1 cellular context compared by ENCODE assay signal in the genomic region with DNA sequence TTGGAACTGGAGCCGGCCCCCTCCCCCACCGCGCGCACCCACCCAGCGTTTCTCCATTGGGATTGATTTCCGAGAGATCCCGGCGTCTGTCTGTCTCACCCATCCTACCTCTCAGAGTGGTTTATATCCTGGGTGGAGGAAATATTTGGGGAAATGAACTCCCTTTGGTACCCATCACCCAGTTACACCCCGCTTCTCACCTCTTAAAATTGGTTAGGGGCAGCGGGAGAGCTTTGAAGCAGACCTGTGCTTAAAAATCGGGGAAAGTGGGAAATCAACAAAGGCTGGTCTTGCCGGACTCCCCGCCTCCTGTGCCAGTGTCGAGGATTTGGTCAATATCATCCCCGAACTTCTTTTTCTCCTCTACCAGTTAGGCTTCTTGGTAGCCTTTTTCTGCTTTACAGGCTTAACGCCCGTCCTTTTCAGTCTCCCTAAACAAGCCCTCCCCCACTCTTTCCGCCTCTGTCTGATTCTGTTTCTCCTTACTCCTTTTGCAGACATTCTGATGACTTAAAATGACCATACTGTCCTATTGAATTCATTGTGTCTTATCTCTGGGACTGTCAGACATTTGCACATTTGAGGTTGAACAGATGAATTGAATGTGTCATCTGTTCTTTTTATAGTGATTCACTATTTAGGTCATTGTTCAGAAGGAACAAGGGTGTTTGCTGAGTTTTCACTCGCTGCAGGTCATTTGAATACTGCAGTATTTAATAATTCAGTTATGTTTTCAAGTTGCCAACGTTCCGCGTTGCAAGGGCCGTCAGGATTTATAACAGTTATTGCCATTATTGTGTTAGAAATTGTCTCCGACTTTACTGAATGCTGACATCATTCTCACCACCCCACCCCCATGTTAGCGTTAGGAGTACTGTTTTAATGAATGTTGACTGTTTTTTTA.
A peak's percentile ranks its signal among the peaks of the same experiment; 100 is the strongest.
TF ChIP-seq lines count a peak whose summit lies in the region.

No MANE protein-coding gene starts in this region.

TF ChIP-seq in HEK293, 187 proteins besides CTCF, POLR2A, EP300 and RAD21 (continued from another document):
- TF ChIP-seq, protein P1, sequence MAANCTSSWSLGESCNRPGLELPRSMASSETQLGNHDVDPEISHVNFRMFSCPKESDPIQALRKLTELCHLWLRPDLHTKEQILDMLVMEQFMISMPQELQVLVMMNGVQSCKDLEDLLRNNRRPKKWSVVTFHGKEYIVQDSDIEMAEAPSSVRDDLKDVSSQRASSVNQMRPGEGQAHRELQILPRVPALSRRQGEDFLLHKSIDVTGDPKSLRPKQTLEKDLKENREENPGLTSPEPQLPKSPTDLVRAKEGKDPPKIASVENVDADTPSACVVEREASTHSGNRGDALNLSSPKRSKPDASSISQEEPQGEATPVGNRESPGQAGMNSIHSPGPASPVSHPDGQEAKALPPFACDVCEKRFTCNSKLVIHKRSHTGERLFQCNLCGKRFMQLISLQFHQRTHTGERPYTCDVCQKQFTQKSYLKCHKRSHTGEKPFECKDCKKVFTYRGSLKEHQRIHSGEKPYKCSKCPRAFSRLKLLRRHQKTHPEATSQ (tag by site-specific recombination; IDR thresholded peaks at IDR 0.05): no peak
- TF ChIP-seq YY2 (tag by site-specific recombination; IDR thresholded peaks at IDR 0.05) (no peak), ZNF341 (tag by site-specific recombination; IDR thresholded peaks at IDR 0.05; ENCODE audit: low read depth) (no peak), ZFP69B (tag by site-specific recombination; IDR thresholded peaks at IDR 0.05) (no peak), ZNF777 (tag by site-specific recombination; IDR thresholded peaks at IDR 0.05; ENCODE audit: borderline replicate concordance) (0 out of 2 replicates have a peak, but pooled peaks have one; percentile 19), RBAK (tag by site-specific recombination; IDR thresholded peaks at IDR 0.05) (no peak), ZNF266 (tag by site-specific recombination; IDR thresholded peaks at IDR 0.05; ENCODE audit: low read depth) (no peak), ZNF521 (tag by site-specific recombination; IDR thresholded peaks at IDR 0.05) (no peak)
- TF ChIP-seq, protein P2, sequence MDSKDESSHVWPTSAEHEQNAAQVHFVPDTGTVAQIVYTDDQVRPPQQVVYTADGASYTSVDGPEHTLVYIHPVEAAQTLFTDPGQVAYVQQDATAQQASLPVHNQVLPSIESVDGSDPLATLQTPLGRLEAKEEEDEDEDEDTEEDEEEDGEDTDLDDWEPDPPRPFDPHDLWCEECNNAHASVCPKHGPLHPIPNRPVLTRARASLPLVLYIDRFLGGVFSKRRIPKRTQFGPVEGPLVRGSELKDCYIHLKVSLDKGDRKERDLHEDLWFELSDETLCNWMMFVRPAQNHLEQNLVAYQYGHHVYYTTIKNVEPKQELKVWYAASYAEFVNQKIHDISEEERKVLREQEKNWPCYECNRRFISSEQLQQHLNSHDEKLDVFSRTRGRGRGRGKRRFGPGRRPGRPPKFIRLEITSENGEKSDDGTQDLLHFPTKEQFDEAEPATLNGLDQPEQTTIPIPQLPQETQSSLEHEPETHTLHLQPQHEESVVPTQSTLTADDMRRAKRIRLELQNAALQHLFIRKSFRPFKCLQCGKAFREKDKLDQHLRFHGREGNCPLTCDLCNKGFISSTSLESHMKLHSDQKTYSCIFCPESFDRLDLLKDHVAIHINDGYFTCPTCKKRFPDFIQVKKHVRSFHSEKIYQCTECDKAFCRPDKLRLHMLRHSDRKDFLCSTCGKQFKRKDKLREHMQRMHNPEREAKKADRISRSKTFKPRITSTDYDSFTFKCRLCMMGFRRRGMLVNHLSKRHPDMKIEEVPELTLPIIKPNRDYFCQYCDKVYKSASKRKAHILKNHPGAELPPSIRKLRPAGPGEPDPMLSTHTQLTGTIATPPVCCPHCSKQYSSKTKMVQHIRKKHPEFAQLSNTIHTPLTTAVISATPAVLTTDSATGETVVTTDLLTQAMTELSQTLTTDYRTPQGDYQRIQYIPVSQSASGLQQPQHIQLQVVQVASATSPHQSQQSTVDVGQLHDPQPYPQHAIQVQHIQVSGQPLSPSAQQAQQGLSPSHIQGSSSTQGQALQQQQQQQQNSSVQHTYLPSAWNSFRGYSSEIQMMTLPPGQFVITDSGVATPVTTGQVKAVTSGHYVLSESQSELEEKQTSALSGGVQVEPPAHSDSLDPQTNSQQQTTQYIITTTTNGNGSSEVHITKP (tag by site-specific recombination; IDR thresholded peaks at IDR 0.05): 0 out of 2 replicates have a peak, but pooled peaks have one; percentile 10
